18 cellular contexts compared by ENCODE assay signal in genomic region chr1:41468082-41468762, GRCh38. TPM values are rescaled to one million over a fixed set of nuclear protein-coding genes. Genes with fewer than 3 reads are reported as not detected.
"Had no signal": no experiment of that assay in that cellular context is flagged by ENCODE, and none has a peak within 500 bp of the region (broad histone marks: within the 10 kb centered on the region; RNA-seq: fewer than 3 reads in every experiment).

No MANE protein-coding gene starts in this region.

- H3K36me3 Mint-ChIP-seq: naive thymus-derived CD8-positive, alpha-beta T cell had no signal

- H3K27ac ChIP-seq: heart left ventricle, prostate gland, upper lobe of left lung had no signal

- H3K9me3 ChIP-seq: heart left ventricle, prostate gland, upper lobe of left lung had no signal

- H3K27me3 ChIP-seq: upper lobe of left lung had no signal

- H3K27ac Mint-ChIP-seq: activated T-helper 17 cell treated with anti-CD3 and anti-CD28 coated beads, Interleukin-2, amount 50 U/mL, for 72 hours; dendritic cell treated with granulocyte-macrophage colony-stimulating factor and Interleukin-4, amounts not matched to agents 40 ng/mL and 50 ng/mL, for 4 days; naive thymus-derived CD8-positive, alpha-beta T cell had no signal

- DNase-seq: activated CD4-positive, alpha-beta T cell treated with anti-CD3 and anti-CD28 coated beads, Interleukin-2, amount 50 U/mL, for 4 hours; activated CD4-positive, CD25-positive, alpha-beta regulatory T cell treated with anti-CD3 and anti-CD28 coated beads, Interleukin-2, amount 50 U/mL, for 72 hours; activated naive CD4-positive, alpha-beta T cell treated with Interleukin-2 at 50 U/mL for 16 hours; anterior cingulate cortex; cerebellar nuclear complex; effector memory CD4-positive, alpha-beta T cell; naive thymus-derived CD8-positive, alpha-beta T cell; nucleus accumbens; right cardiac atrium; stimulated activated naive CD8-positive, alpha-beta T cell treated with anti-CD3 and anti-CD28 coated beads, Interleukin-15, Interleukin-2, amounts not matched to agents 100 U/mL and 50 U/mL, for 24 hours; upper lobe of left lung had no signal

- H3K9me3 Mint-ChIP-seq: activated T-helper 17 cell treated with anti-CD3 and anti-CD28 coated beads, Interleukin-2, amount 50 U/mL, for 72 hours; dendritic cell treated with granulocyte-macrophage colony-stimulating factor and Interleukin-4, amounts not matched to agents 40 ng/mL and 50 ng/mL, for 4 days; naive thymus-derived CD8-positive, alpha-beta T cell had no signal

- H3K4me3 Mint-ChIP-seq: activated T-helper 17 cell treated with anti-CD3 and anti-CD28 coated beads, Interleukin-2, amount 50 U/mL, for 72 hours; dendritic cell treated with granulocyte-macrophage colony-stimulating factor and Interleukin-4, amounts not matched to agents 40 ng/mL and 50 ng/mL, for 4 days; naive thymus-derived CD8-positive, alpha-beta T cell had no signal

- H3K4me3 ChIP-seq: heart left ventricle, prostate gland, upper lobe of left lung had no signal

- H3K4me1 ChIP-seq: heart left ventricle, prostate gland, upper lobe of left lung had no signal

- H3K27me3 Mint-ChIP-seq: dendritic cell treated with granulocyte-macrophage colony-stimulating factor and Interleukin-4, amounts not matched to agents 40 ng/mL and 50 ng/mL, for 4 days had no signal

- H3K4me1 Mint-ChIP-seq: activated T-helper 17 cell treated with anti-CD3 and anti-CD28 coated beads, Interleukin-2, amount 50 U/mL, for 72 hours; naive thymus-derived CD8-positive, alpha-beta T cell had no signal

- H3K36me3 ChIP-seq: heart left ventricle, prostate gland, upper lobe of left lung had no signal

RNA-seq across cellular contexts. Expression of gene EDN2, which starts 16.3 kb away (rescaled TPM):
- total RNA-seq: activated T-helper 17 cell treated with anti-CD3 and anti-CD28 coated beads, Interleukin-2, amount 50 U/mL, for 72 hours; fibroblast of lung; frontal cortex; lung microvascular endothelial cell; naive thymus-derived CD8-positive, alpha-beta T cell had no signal
- polyA plus RNA-seq: fibroblast of lung; naive thymus-derived CD8-positive, alpha-beta T cell had no signal
